10 cellular contexts compared by ENCODE assay signal in genomic region chr6:156827382-156827781, GRCh38. TPM values are rescaled to one million over a fixed set of nuclear protein-coding genes. Genes with fewer than 3 reads are reported as not detected.
DNase-seq lines count a peak whose midpoint lies in the region; ATAC-seq and TF ChIP-seq lines count a peak whose summit lies in the region.
"Had no signal": no experiment of that assay in that cellular context is flagged by ENCODE, and none has a peak within 500 bp of the region (broad histone marks: within the 10 kb centered on the region; RNA-seq: fewer than 3 reads in every experiment).

No MANE protein-coding gene starts in this region.

- 19% methylated on average over 4 of the region's 4 CpGs for WGBS in suprapubic skin

- TF ChIP-seq POLR2A in suprapubic skin (IDR thresholded peaks at IDR 0.05): no peak

- H3K4me1 ChIP-seq in HEK293 (ENCODE audit: control insufficient read depth, insufficient read depth, low read length) (peaks cover 16% of the 10 kb centered on the region), suprapubic skin (peaks cover 67% of the 10 kb centered on the region)

- H3K27me3 ChIP-seq in suprapubic skin: no peaks in the 10 kb centered on the region

- H3K9me3 ChIP-seq in HEK293 (ENCODE audit: control insufficient read depth, insufficient read depth, low read depth, low read length): no peaks in the 10 kb centered on the region
- no peaks in the 10 kb centered on the region for H3K9me3 ChIP-seq in suprapubic skin

- no peak for TF ChIP-seq EP300 in suprapubic skin (IDR thresholded peaks at IDR 0.05)

- intact Hi-C loops in left colon (cut with DNase I, micrococcal nuclease): no loop called here

- no peak overlapping the region for H3K27ac ChIP-seq in HEK293 (ENCODE audit: extremely low read depth, low read depth, low read length)
- peak overlapping the region; percentile 76 for H3K27ac ChIP-seq in suprapubic skin

- H3K36me3 ChIP-seq in HEK293 (ENCODE audit: control insufficient read depth in 2 of 2, insufficient read depth in 1 of 2, low read length in 2 of 2) (peaks cover 0 to 13% of the 10 kb centered on the region in 2 experiments; a peak in 1 of 3 replicates), suprapubic skin (peaks cover 5% of the 10 kb centered on the region)

- TF ChIP-seq CTCF in HEK293 (tag by site-specific recombination; IDR thresholded peaks at IDR 0.05) (no peak), astrocyte of the spinal cord (IDR thresholded peaks at IDR 0.05; ENCODE audit: low read depth, low read length) (no peak), suprapubic skin (IDR thresholded peaks at IDR 0.05) (no peak)

- POLR2A ChIA-PET in HEK293 (lab: Yijun Ruan, JAX): interaction anchor here (0.7 to 1.0 kb wide), 3 partner anchors 13 to 1745 kb away, joined by 3 to 12 read pairs (median 6); no protein-coding TSS in a partner anchor

- peak; percentile 25 for DNase-seq in astrocyte of the spinal cord (ENCODE audit: low read depth, low spot score)
- DNase-seq in left colon: no peak
- no peak for DNase-seq in suprapubic skin (ENCODE audit: low spot score in 2 of 2)
- DNase-seq in NCI-H1105 (lab: John Stamatoyannopoulos, UW): no peak
- no peak for DNase-seq in activated gamma-delta T cell treated with Interleukin-2 at 50 U/mL for 16 hours
- DNase-seq: activated CD4-positive, CD25-positive, alpha-beta regulatory T cell treated with anti-CD3 and anti-CD28 coated beads, Interleukin-2, amount 50 U/mL, for 72 hours; naive thymus-derived CD4-positive, alpha-beta T cell; stimulated activated CD4-positive, alpha-beta T cell treated with anti-CD3 and anti-CD28 coated beads, Interleukin-4, amount 100 ng/mL, for 1 hour had no signal

- ATAC-seq in left colon: peak; percentile 14
- no peak for ATAC-seq in HG03521 (IDR thresholded peaks at IDR 0.05; ENCODE audit: unreplicated experiment)
- ATAC-seq: naive thymus-derived CD4-positive, alpha-beta T cell had no signal

- H3K4me3 ChIP-seq in HEK293 (ENCODE audit: low read depth, low read length) (no peak overlapping the region), astrocyte of the spinal cord (ENCODE audit: low read depth, low read length) (no peak overlapping the region), suprapubic skin (no peak overlapping the region)

- CTCF ChIA-PET in HEK293 (lab: Yijun Ruan, JAX): interaction anchor here (0.6 to 1.2 kb wide), 5 partner anchors 48 to 416 kb away, joined by 3 to 6 read pairs (median 3); no protein-coding TSS in a partner anchor

- in situ Hi-C loops in astrocyte of the spinal cord (cut with HindIII; ENCODE audit: low sequenced_read_pairs): no loop called here

TF ChIP-seq in HEK293, 187 proteins besides CTCF, POLR2A, EP300 and RAD21:
- TF ChIP-seq ZNF600 (tag by site-specific recombination; IDR thresholded peaks at IDR 0.05) (peak; percentile 86; the same call in 1 of the 2 replicates), ZNF362 (tag by site-specific recombination; IDR thresholded peaks at IDR 0.05) (peak; percentile 94), ZNF404 (tag by site-specific recombination; IDR thresholded peaks at IDR 0.05) (no peak)

RNA-seq across cellular contexts. Expression of gene ARID1B, which starts 50.2 kb away (rescaled TPM):
- total RNA-seq in left colon (10 to 100 TPM; 69.0 to 85.4 TPM), suprapubic skin (100 to 1,000 TPM; 102 to 233 (median 129) TPM)
